Comparison of ENCODE assay signal across 8 cellular contexts in the genomic region with DNA sequence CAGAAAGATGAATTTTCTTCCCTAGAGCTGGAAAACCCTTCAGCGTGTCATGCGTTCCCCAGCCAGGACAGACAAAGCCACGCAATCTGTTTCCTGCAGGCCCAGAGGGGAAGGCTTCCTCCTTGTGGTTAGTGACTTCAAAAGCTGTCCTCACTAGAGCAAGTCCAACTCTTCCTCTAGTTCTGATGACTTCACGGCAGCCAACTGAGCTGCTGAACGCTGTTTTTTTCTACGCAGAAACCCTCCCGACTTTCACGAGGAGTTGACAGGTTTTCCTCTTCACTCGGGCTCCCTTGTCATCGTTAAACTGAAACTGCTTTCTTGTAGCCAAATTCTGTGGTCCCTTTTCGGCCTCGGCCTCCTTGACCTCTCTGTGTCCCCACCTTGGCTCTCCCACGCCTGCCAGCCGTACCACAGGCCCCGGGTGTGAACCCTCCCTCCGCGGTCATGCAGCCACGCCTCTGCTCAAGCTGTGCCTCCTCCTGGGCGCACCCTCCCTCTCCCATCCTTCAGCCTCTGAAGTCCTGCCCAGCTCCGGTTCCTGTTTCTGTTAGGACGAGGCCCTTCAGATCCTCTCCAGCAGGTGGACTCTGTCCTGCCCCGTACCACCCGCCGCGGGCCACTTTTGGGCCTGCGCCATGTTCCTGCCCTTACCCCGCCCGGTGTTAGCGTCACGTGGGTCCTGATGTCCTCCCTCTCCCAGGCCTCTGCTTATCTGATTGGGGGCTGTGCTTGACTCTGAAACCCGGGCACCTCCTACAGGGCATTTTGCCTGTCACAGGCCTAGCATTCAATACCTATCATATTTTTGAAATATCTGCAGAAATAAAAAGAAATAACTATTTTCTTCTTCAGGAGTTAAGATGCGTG. TPM values are rescaled to one million over a fixed set of nuclear protein-coding genes. Genes with fewer than 3 reads are reported as not detected.
DNase-seq lines count a peak whose midpoint lies in the region; ATAC-seq, FAIRE-seq and TF ChIP-seq lines count a peak whose summit lies in the region.

No MANE protein-coding gene starts in this region.

- no peaks in the 10 kb centered on the region for H3K9me3 Mint-ChIP-seq in activated B cell treated with CpG ODN at 0.5 μM for 24 hours

- ATAC-seq in HG02763 (IDR thresholded peaks at IDR 0.05; ENCODE audit: unreplicated experiment): peak; percentile 95
- peak; percentile 86 for ATAC-seq in activated B cell treated with CpG ODN at 0.5 μM for 24 hours (ENCODE audit: low read depth)

- H3K36me3 Mint-ChIP-seq in activated B cell treated with CpG ODN at 0.5 μM for 24 hours (ENCODE audit: low read depth): peaks cover 3% of the 10 kb centered on the region

- no peak for TF ChIP-seq CTCF in activated B cell treated with CpG ODN at 0.5 μM for 24 hours (IDR thresholded peaks at IDR 0.05)

- peaks cover 74% of the 10 kb centered on the region for H3K4me1 Mint-ChIP-seq in activated B cell treated with CpG ODN at 0.5 μM for 24 hours

- no peaks in the 10 kb centered on the region for H3K27me3 Mint-ChIP-seq in activated B cell treated with CpG ODN at 0.5 μM for 24 hours

- peak; percentile 98 for FAIRE-seq in GM12892 (lab: Jason Lieb, UNC)

- H3K27ac ChIP-seq in caudate nucleus (ENCODE audit: low read depth, low read length) (peak overlapping the region; percentile 83), layer of hippocampus (ENCODE audit: low read depth, low read length) (peak overlapping the region; percentile 70)

- H3K4me3 Mint-ChIP-seq in activated B cell treated with CpG ODN at 0.5 μM for 24 hours: peak overlapping the region; percentile 92

- POLR2A ChIA-PET in activated B cell treated with CpG ODN at 0.5 μM for 24 hours (lab: Charles Lee): interaction anchor here (0.5 to 2.6 kb wide), 16 partner anchors 10 to 1685 kb away, joined by 3 to 18 read pairs (median 4); a partner anchor contains a TSS

- H3K27ac Mint-ChIP-seq in activated B cell treated with CpG ODN at 0.5 μM for 24 hours: peak overlapping the region; percentile 98

- TF ChIP-seq POLR2A in GM12892 (IDR thresholded peaks at IDR 0.05; ENCODE audit: low read depth, low read length): peak; percentile 42; the same call in 1 of the 2 replicates

- CTCF ChIA-PET in activated B cell treated with CpG ODN at 0.5 μM for 24 hours (lab: Charles Lee): interaction anchor here (0.7 to 2.5 kb wide), 11 partner anchors 10 to 380 kb away, joined by 3 to 9 read pairs (median 3); no protein-coding TSS in a partner anchor

- intact Hi-C loops in activated B cell treated with CpG ODN at 0.5 μM for 24 hours (cut with micrococcal nuclease): loop anchor here (1.0 to 2.0 kb wide), 6 partner anchors 41 to 206 kb away; no protein-coding TSS in a partner anchor

- peak; percentile 79 for DNase-seq in GM12892 (ENCODE audit: insufficient read length)
- DNase-seq in NCI-H2029 treated with DMSO at 0.1 percent for 48 hours (lab: John Stamatoyannopoulos, UW): peak; percentile 96
- DNase-seq in activated B cell treated with CpG ODN at 0.5 μM for 24 hours: peak; percentile 76
- peak in 32 of 61 donors; percentile 3 to 86 (median 16) for DNase-seq in caudate nucleus (lab: John Stamatoyannopoulos, UW)
- peak; percentile 77 to 80 for DNase-seq in stimulated activated CD4-positive, alpha-beta T cell treated with anti-CD3 and anti-CD28 coated beads, Interleukin-2, amount 100 ng/mL, for 24 hours
- no peak for DNase-seq in NCI-H146 treated with DMSO at 0.1 percent for 48 hours (lab: John Stamatoyannopoulos, UW; ENCODE audit: unreplicated experiment)

- H3K27me3 ChIP-seq in layer of hippocampus (ENCODE audit: control insufficient read depth, insufficient read depth, low read length): no peaks in the 10 kb centered on the region

RNA-seq across cellular contexts. Expression of a gene that starts 39.3 kb away (rescaled TPM):
- polyA plus RNA-seq in GM12892 (2012; ENCODE audit: missing spikeins): 15.0 TPM
- 48.6 and 61.7 TPM in 2 replicates for total RNA-seq in activated B cell treated with CpG ODN at 0.5 μM for 24 hours
